In the genomic region with DNA sequence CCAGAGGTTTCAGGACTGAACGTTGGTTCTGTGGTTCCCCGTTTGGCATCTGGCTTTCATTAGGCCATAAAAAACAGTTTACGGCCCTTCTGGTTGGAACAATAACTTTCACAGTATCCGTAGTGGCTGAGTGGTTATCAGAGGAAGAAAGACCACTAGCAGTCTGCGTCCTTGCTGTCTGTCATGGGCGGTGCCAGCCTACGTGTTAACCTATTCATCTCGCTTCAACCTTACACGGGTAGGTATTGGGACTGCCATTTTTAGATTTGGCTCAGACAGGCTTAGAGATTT, we compare ENCODE assay signal across 19 cellular contexts. TPM values are rescaled to one million over a fixed set of nuclear protein-coding genes. Genes with fewer than 3 reads are reported as not detected.
DNase-seq lines count a peak whose midpoint lies in the region; ATAC-seq and TF ChIP-seq lines count a peak whose summit lies in the region.
"Had no signal": no experiment of that assay in that cellular context is flagged by ENCODE, and none has a peak within 500 bp of the region (broad histone marks: within the 10 kb centered on the region; RNA-seq: fewer than 3 reads in every experiment).

No MANE protein-coding gene starts in this region.

- H3K4me1 Mint-ChIP-seq in osteocyte (ENCODE audit: unreplicated experiment) = peaks cover 57% of the 10 kb centered on the region
- H3K4me1 Mint-ChIP-seq in activated naive CD4-positive, alpha-beta T cell treated with anti-CD3 and anti-CD28 coated beads, Interleukin-2, amount 10 ng/mL, durations not matched to agents 7 days and 5 days = no peaks in the 10 kb centered on the region
- H3K4me1 Mint-ChIP-seq: stimulated activated naive CD8-positive, alpha-beta T cell treated with anti-CD3 and anti-CD28 coated beads, Interleukin-15, amount 100 ng/mL, for 72 hours; T-cell had no signal

- H3K27ac ChIP-seq in colonic mucosa = peak overlapping the region; percentile 78
- H3K27ac ChIP-seq: BLaER1, psoas muscle, vagina had no signal

- H3K4me1 ChIP-seq in BE2C = no peaks in the 10 kb centered on the region; the same call in 1 of the 2 replicates
- peaks cover 14% of the 10 kb centered on the region for H3K4me1 ChIP-seq in colonic mucosa

- H3K36me3 ChIP-seq in BE2C (no peaks in the 10 kb centered on the region), colonic mucosa (no peaks in the 10 kb centered on the region)
- H3K36me3 ChIP-seq: BLaER1, vagina had no signal

- H3K9me3 Mint-ChIP-seq in osteocyte (ENCODE audit: unreplicated experiment) = no peaks in the 10 kb centered on the region
- no peaks in the 10 kb centered on the region for H3K9me3 Mint-ChIP-seq in activated naive CD4-positive, alpha-beta T cell treated with anti-CD3 and anti-CD28 coated beads, Interleukin-2, amount 10 ng/mL, durations not matched to agents 7 days and 5 days
- H3K9me3 Mint-ChIP-seq: stimulated activated naive CD8-positive, alpha-beta T cell treated with anti-CD3 and anti-CD28 coated beads, Interleukin-15, amount 100 ng/mL, for 72 hours; T-cell had no signal

- TF ChIP-seq CTCF in BE2C (IDR thresholded peaks at IDR 0.05; ENCODE audit: low read depth, low read length) (no peak), colonic mucosa (IDR thresholded peaks at IDR 0.05) (no peak), osteocyte (IDR thresholded peaks at IDR 0.05) (no peak)

- H3K27me3 ChIP-seq in BE2C = no peaks in the 10 kb centered on the region
- no peaks in the 10 kb centered on the region for H3K27me3 ChIP-seq in colonic mucosa
- H3K27me3 ChIP-seq: BLaER1, vagina had no signal

- H3K9ac ChIP-seq in colonic mucosa (ENCODE audit: low read depth in 2 of 2, low read length in 2 of 2) = no peak overlapping the region
- H3K9ac ChIP-seq: BLaER1 had no signal

- no peaks in the 10 kb centered on the region for H3K27me3 Mint-ChIP-seq in osteocyte (ENCODE audit: unreplicated experiment)
- H3K27me3 Mint-ChIP-seq in activated naive CD4-positive, alpha-beta T cell treated with anti-CD3 and anti-CD28 coated beads, Interleukin-2, amount 10 ng/mL, durations not matched to agents 7 days and 5 days = peaks cover 4% of the 10 kb centered on the region
- H3K27me3 Mint-ChIP-seq: stimulated activated naive CD8-positive, alpha-beta T cell treated with anti-CD3 and anti-CD28 coated beads, Interleukin-15, amount 100 ng/mL, for 72 hours had no signal

- no peaks in the 10 kb centered on the region for H3K9me3 ChIP-seq in BE2C
- H3K9me3 ChIP-seq in colonic mucosa = no peaks in the 10 kb centered on the region
- H3K9me3 ChIP-seq: BLaER1, psoas muscle, vagina had no signal

- H3K36me3 Mint-ChIP-seq in osteocyte (ENCODE audit: unreplicated experiment) = no peaks in the 10 kb centered on the region
- H3K36me3 Mint-ChIP-seq in activated naive CD4-positive, alpha-beta T cell treated with anti-CD3 and anti-CD28 coated beads, Interleukin-2, amount 10 ng/mL, durations not matched to agents 7 days and 5 days = no peaks in the 10 kb centered on the region
- H3K36me3 Mint-ChIP-seq: T-cell had no signal

- H3K27ac Mint-ChIP-seq in osteocyte (ENCODE audit: unreplicated experiment) = peak overlapping the region; percentile 10
- H3K27ac Mint-ChIP-seq in activated naive CD4-positive, alpha-beta T cell treated with anti-CD3 and anti-CD28 coated beads, Interleukin-2, amount 10 ng/mL, durations not matched to agents 7 days and 5 days = no peak overlapping the region
- H3K27ac Mint-ChIP-seq: stimulated activated naive CD8-positive, alpha-beta T cell treated with anti-CD3 and anti-CD28 coated beads, Interleukin-15, amount 100 ng/mL, for 72 hours; T-cell had no signal

- ATAC-seq in GM19328 (IDR thresholded peaks at IDR 0.05; ENCODE audit: unreplicated experiment) = no peak
- ATAC-seq: esophagus mucosa; stimulated activated naive CD8-positive, alpha-beta T cell treated with anti-CD3 and anti-CD28 coated beads, Interleukin-15, amount 100 ng/mL, for 72 hours; T-cell had no signal

- H3K4me3 Mint-ChIP-seq in osteocyte (ENCODE audit: unreplicated experiment) = no peak overlapping the region
- no peak overlapping the region for H3K4me3 Mint-ChIP-seq in activated naive CD4-positive, alpha-beta T cell treated with anti-CD3 and anti-CD28 coated beads, Interleukin-2, amount 10 ng/mL, durations not matched to agents 7 days and 5 days
- H3K4me3 Mint-ChIP-seq: stimulated activated naive CD8-positive, alpha-beta T cell treated with anti-CD3 and anti-CD28 coated beads, Interleukin-15, amount 100 ng/mL, for 72 hours; T-cell had no signal

- DNase-seq in BE2C (peak; percentile 29), M059J (ENCODE audit: low read depth) (peak; percentile 20), colonic mucosa (peak; percentile 68), osteocyte (ENCODE audit: extremely low spot score, unreplicated experiment) (no peak), NCI-H510A (lab: John Stamatoyannopoulos, UW) (no peak), COLO668 (lab: John Stamatoyannopoulos, UW; ENCODE audit: unreplicated experiment) (no peak)
- DNase-seq in activated naive CD4-positive, alpha-beta T cell treated with anti-CD3 and anti-CD28 coated beads, Interleukin-2, amount 10 ng/mL, durations not matched to agents 7 days and 5 days = no peak
- DNase-seq: activated CD4-positive, CD25-positive, alpha-beta regulatory T cell; activated gamma-delta T cell treated with Interleukin-2 at 50 U/mL for 16 hours; dermis blood vessel endothelial cell; DMS53; NCI-H2081 treated with DMSO at 0.1 percent for 48 hours; psoas muscle; stimulated activated naive CD8-positive, alpha-beta T cell treated with anti-CD3 and anti-CD28 coated beads, Interleukin-15, amount 100 ng/mL, for 72 hours; T-cell had no signal

- CTCF ChIA-PET in activated naive CD4-positive, alpha-beta T cell treated with anti-CD3 and anti-CD28 coated beads, Interleukin-2, amount 10 ng/mL, durations not matched to agents 7 days and 5 days (lab: Charles Lee) = interaction anchor here (0.5 kb wide), 1 partner anchor 659 kb away, joined by 3 read pairs; no protein-coding TSS in a partner anchor

- H3K4me3 ChIP-seq in BE2C (ENCODE audit: low read depth, low read length) (no peak overlapping the region), colonic mucosa (no peak overlapping the region)
- H3K4me3 ChIP-seq: BLaER1, psoas muscle, vagina had no signal

- intact Hi-C loops in colonic mucosa (cut with DNase I) = no loop called here

RNA-seq across cellular contexts. Expression of a gene that starts 42.6 kb away (rescaled TPM):
- 4.9 TPM for polyA plus RNA-seq in BE2C (2012; ENCODE audit: insufficient read depth, insufficient read length, low read depth)
- 21.8 and 22.7 TPM in 2 replicates for total RNA-seq in M059J (2014; rRNA removed; shearing (Covaris generic))
- total RNA-seq in colonic mucosa = 10 to 100 TPM; 62.7 to 80.9 TPM
- total RNA-seq in osteocyte = 49.6 and 56.4 TPM in 2 replicates

Comparison
In these comparisons a context has a peak if more than half of its experiments do, and no peak if none do; other contexts are left out.
1. DNase-seq: peak in BE2C (single experiment), M059J (single experiment) and colonic mucosa (single experiment); none in osteocyte (single experiment), NCI-H510A (single experiment), COLO668 (single experiment) and activated naive CD4-positive, alpha-beta T cell treated with anti-CD3 and anti-CD28 coated beads, Interleukin-2, amount 10 ng/mL, durations not matched to agents 7 days and 5 days (single experiment).